9 cellular contexts compared by ENCODE assay signal in the genomic region with DNA sequence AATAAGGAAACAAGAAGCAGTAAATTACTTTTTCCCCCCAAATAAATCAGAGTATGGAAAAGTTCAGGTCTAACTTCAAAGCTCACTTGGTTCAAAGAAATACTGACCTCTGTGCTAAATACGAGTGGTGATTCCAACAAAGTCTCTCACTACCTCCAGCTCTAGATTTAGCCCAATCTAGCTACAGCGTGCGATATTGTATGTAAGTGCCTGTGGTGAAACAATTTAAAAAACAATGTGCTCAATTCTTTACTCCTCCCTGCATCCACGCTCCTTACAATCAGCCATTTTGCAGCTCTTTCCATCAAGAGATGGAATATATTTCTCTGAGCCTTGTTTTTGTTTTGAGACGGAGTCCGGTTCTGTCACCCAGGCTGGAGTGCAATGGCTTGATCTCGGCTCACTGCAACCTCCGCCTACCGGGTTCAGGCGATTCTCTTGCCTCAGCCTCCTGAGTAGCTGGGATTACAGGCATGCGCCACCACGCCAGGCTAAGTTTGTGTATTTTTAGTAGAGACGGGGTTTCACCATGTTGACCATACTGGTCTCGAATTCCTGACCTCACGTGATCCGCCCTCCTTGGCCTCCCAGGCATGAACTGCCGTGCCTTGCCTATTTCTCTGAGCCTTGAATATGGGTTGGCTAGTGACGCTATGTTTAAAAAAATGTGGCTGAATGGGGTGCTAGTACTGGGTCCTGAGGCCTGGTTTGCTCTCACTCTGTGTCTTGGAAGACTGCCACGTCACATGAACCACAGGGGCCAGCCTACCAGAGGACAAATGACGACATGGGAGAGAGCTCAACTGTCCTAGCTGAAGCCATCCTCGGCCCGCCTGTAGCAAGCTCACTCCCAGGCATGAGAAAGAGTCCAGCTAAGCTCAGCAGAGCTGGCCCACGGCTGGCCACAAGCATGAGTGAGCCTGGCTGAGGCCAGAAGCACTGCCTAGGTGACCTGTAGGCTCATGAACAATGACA. TPM values are rescaled to one million over a fixed set of nuclear protein-coding genes. Genes with fewer than 3 reads are reported as not detected.
A peak's percentile ranks its signal among the peaks of the same experiment; 100 is the strongest.
DNase-seq lines count a peak whose midpoint lies in the region; ATAC-seq and TF ChIP-seq lines count a peak whose summit lies in the region.
"Had no signal": no experiment of that assay in that cellular context is flagged by ENCODE, and none has a peak within 500 bp of the region (broad histone marks: within the 10 kb centered on the region; RNA-seq: fewer than 3 reads in every experiment).

No MANE protein-coding gene starts in this region.

- H3K36me3 Mint-ChIP-seq in IgD-negative memory B cell (peaks cover 6% of the 10 kb centered on the region), immature natural killer cell (peaks cover 0 to 9% (median 0%) of the 10 kb centered on the region in 3 donors)
- peaks cover 31 to 39% of the 10 kb centered on the region in 2 donors for H3K36me3 Mint-ChIP-seq in stimulated activated naive B cell treated with anti-CD40 and anti-IgM and Interleukin-4, amounts not matched to agents 10 μg/mL and 1 μg/mL and 100 μg/mL, for 72 hours

- H3K4me1 ChIP-seq in adrenal gland (replicated peaks in 1 of 2) = peaks cover 8 to 24% of the 10 kb centered on the region in 2 donors

- H3K27ac ChIP-seq in adrenal gland = peak overlapping the region in 3 of 5 donors; percentile 4 to 50 (median 27)

- H3K27me3 Mint-ChIP-seq in IgD-negative memory B cell (no peaks in the 10 kb centered on the region), immature natural killer cell (ENCODE audit: low read depth in 3 of 3) (peaks cover 0 to 4% (median 3%) of the 10 kb centered on the region in 3 donors)
- no peaks in the 10 kb centered on the region for H3K27me3 Mint-ChIP-seq in stimulated activated naive B cell treated with anti-CD40 and anti-IgM and Interleukin-4, amounts not matched to agents 10 μg/mL and 1 μg/mL and 100 μg/mL, for 72 hours

- no peak for TF ChIP-seq POLR2A in adrenal gland (IDR thresholded peaks at IDR 0.05)

- H3K4me1 Mint-ChIP-seq in IgD-negative memory B cell = peaks cover 31 to 39% (median 34%) of the 10 kb centered on the region in 3 donors
- peaks cover 73 to 84% of the 10 kb centered on the region in 2 donors for H3K4me1 Mint-ChIP-seq in immature natural killer cell
- H3K4me1 Mint-ChIP-seq in stimulated activated naive B cell treated with anti-CD40 and anti-IgM and Interleukin-4, amounts not matched to agents 10 μg/mL and 1 μg/mL and 100 μg/mL, for 72 hours = peaks cover 20 to 40% of the 10 kb centered on the region in 2 donors

- DNase-seq in adrenal gland (peak; percentile 48 to 87 (median 75)), immature natural killer cell (peak in 2 of 3 donors; percentile 21 to 24), activated gamma-delta T cell (lab: John Stamatoyannopoulos, UW) (no peak), DMS79 (lab: John Stamatoyannopoulos, UW) (no peak), NCI-H128 (lab: John Stamatoyannopoulos, UW; ENCODE audit: unreplicated experiment) (no peak), Kasumi-1 (lab: John Stamatoyannopoulos, UW) (no peak)
- no peak for DNase-seq in stimulated activated naive B cell treated with anti-CD40 and anti-IgM and Interleukin-4, amounts not matched to agents 10 μg/mL and 1 μg/mL and 100 μg/mL, for 72 hours

- no peak overlapping the region for H3K4me3 ChIP-seq in adrenal gland

- TF ChIP-seq CTCF in adrenal gland (IDR thresholded peaks at IDR 0.05) = no peak

- H3K4me3 Mint-ChIP-seq in IgD-negative memory B cell (peak overlapping the region in 2 of 4 donors; percentile 72 to 80), immature natural killer cell (peak overlapping the region; percentile 69 to 80 (median 70))
- no peak overlapping the region for H3K4me3 Mint-ChIP-seq in stimulated activated naive B cell treated with anti-CD40 and anti-IgM and Interleukin-4, amounts not matched to agents 10 μg/mL and 1 μg/mL and 100 μg/mL, for 72 hours

- no peaks in the 10 kb centered on the region for H3K27me3 ChIP-seq in adrenal gland

- no peaks in the 10 kb centered on the region for H3K36me3 ChIP-seq in adrenal gland (replicated peaks in 1 of 2)

- WGBS in adrenal gland, 4 donors = 72 to 80% (median 73%) methylated on average over 20 to 23 of the region's 23 CpGs

- peak overlapping the region in 2 of 3 donors; percentile 9 to 67 for H3K27ac Mint-ChIP-seq in IgD-negative memory B cell
- H3K27ac Mint-ChIP-seq in immature natural killer cell = peak overlapping the region; percentile 77 to 90 (median 86)
- peak overlapping the region; percentile 37 for H3K27ac Mint-ChIP-seq in stimulated activated naive B cell treated with anti-CD40 and anti-IgM and Interleukin-4, amounts not matched to agents 10 μg/mL and 1 μg/mL and 100 μg/mL, for 72 hours

- ATAC-seq in stimulated activated naive B cell treated with anti-CD40 and anti-IgM and Interleukin-4, amounts not matched to agents 10 μg/mL and 1 μg/mL and 100 μg/mL, for 72 hours (replicated peaks) = no peak
- ATAC-seq: HCT116 had no signal

- peaks cover 0 to 4% (median 0%) of the 10 kb centered on the region in 3 donors for H3K9me3 ChIP-seq in adrenal gland (replicated peaks in 1 of 3)

- intact Hi-C loops in adrenal gland (cut with DNase I) = no loop called here

- peaks cover 0 to 11% (median 3%) of the 10 kb centered on the region in 3 donors for H3K9me3 Mint-ChIP-seq in IgD-negative memory B cell
- no peaks in the 10 kb centered on the region for H3K9me3 Mint-ChIP-seq in immature natural killer cell
- peaks cover 5 to 9% of the 10 kb centered on the region in 2 donors for H3K9me3 Mint-ChIP-seq in stimulated activated naive B cell treated with anti-CD40 and anti-IgM and Interleukin-4, amounts not matched to agents 10 μg/mL and 1 μg/mL and 100 μg/mL, for 72 hours

RNA-seq across cellular contexts. Expression of a gene that starts 14.8 kb away (rescaled TPM):
- polyA plus RNA-seq in IgD-negative memory B cell = 36.1 TPM
- total RNA-seq in adrenal gland = 10 to 100 TPM; 28.1 to 45.2 (median 34.9) TPM
- 10 to 100 TPM in 2 of 3 donors, 1 to 10 TPM in 1; 7.8 to 32.1 (median 15.6) TPM for polyA plus RNA-seq in adrenal gland
- 10 to 100 TPM; 39.3 to 58.8 (median 51.0) TPM for polyA plus RNA-seq in immature natural killer cell

RNA-seq across cellular contexts. Expression of a gene that starts 27.0 kb away (rescaled TPM):
- polyA plus RNA-seq in IgD-negative memory B cell = 39.8 TPM
- total RNA-seq in adrenal gland = 10 to 100 TPM; 33.8 to 99.2 (median 38.0) TPM
- 10 to 100 TPM; 11.7 to 53.8 (median 16.3) TPM for polyA plus RNA-seq in adrenal gland
- 10 to 100 TPM; 25.3 to 39.6 (median 36.4) TPM for polyA plus RNA-seq in immature natural killer cell

Comparison
In these comparisons a context has a peak if more than half of its experiments do, and no peak if none do; other contexts are left out.
1. H3K4me3 Mint-ChIP-seq: peak in immature natural killer cell (5 of 5); none in stimulated activated naive B cell treated with anti-CD40 and anti-IgM and Interleukin-4, amounts not matched to agents 10 μg/mL and 1 μg/mL and 100 μg/mL, for 72 hours (0 of 2).
2. DNase-seq: peak in adrenal gland (7 of 7) and immature natural killer cell (2 of 3); none in stimulated activated naive B cell treated with anti-CD40 and anti-IgM and Interleukin-4, amounts not matched to agents 10 μg/mL and 1 μg/mL and 100 μg/mL, for 72 hours (single experiment), activated gamma-delta T cell (single experiment), DMS79 (single experiment), NCI-H128 (single experiment) and Kasumi-1 (0 of 2).
3. Peak in every context shown above with its lines, with median percentiles within 50 percentile points of each other: H3K27ac Mint-ChIP-seq.